Comparison of ENCODE assay signal across 7 cellular contexts in genomic region chr18:22658318-22658717, GRCh38.
"Had no signal": no experiment of that assay in that cellular context is flagged by ENCODE, and none has a peak within 500 bp of the region (broad histone marks: within the 10 kb centered on the region; RNA-seq: fewer than 3 reads in every experiment).

No MANE protein-coding gene starts in this region.

- ATAC-seq: GM12878 had no signal

- FAIRE-seq: G401.6, GM12878, GM12891, GM18507, GM19239 had no signal

- DNase-seq: GDM1, GF-D8 had no signal

- H3K4me3 ChIP-seq: GM12878 had no signal
